In genomic region chr14:91363776-91364523, GRCh38 we compare ENCODE assay signal across 8 cellular contexts. TPM values are rescaled to one million over a fixed set of nuclear protein-coding genes. Genes with fewer than 3 reads are reported as not detected.
DNase-seq lines count a peak whose midpoint lies in the region; ATAC-seq, FAIRE-seq and TF ChIP-seq lines count a peak whose summit lies in the region.

No MANE protein-coding gene starts in this region.

- TF ChIP-seq EP300 in H1 (IDR thresholded peaks at IDR 0.05; ENCODE audit: borderline replicate concordance in 1 of 2, low read depth in 2 of 2, low read length in 2 of 2) = no peak

- H3K4me3 ChIP-seq in H1 (ENCODE audit: extremely low read depth in 1 of 4, insufficient read depth in 2 of 4, low read depth in 3 of 4, low read length in 4 of 4) = no peak overlapping the region

- CTCF ChIA-PET in H1 (lab: Charles Lee; ENCODE audit: partially characterized antibody) = interaction anchor here (2.3 kb wide), 1 partner anchor 9 kb away, joined by 18 read pairs; no protein-coding TSS in a partner anchor

- H2AK5ac ChIP-seq in H1 (ENCODE audit: low read depth, low read length) = 0 out of 2 replicates have a peak overlapping the region, but pooled peaks have one; percentile 17

- H3K4ac ChIP-seq in H1 (replicated peaks; ENCODE audit: insufficient read length, low read depth, low read length) = no peak overlapping the region

- peak overlapping the region; percentile 79 for H4K91ac ChIP-seq in H1 (replicated peaks; ENCODE audit: insufficient read length, low read length)

- H3K56ac ChIP-seq in H1 (replicated peaks; ENCODE audit: insufficient read length, low read depth, low read length) = no peak overlapping the region

- peak overlapping the region; percentile 67; the same call in 1 of the 2 replicates for H2BK5ac ChIP-seq in H1 (ENCODE audit: low read depth, low read length)

- 0 out of 8 replicates have a peak, but pooled peaks cover 0 to 2% (median 0%) of the 10 kb centered on the region in 4 experiments for H3K36me3 ChIP-seq in H1 (ENCODE audit: control insufficient read depth in 2 of 4, insufficient read depth in 4 of 4, low read length in 3 of 4)

- ATAC-seq in GM19468 (IDR thresholded peaks at IDR 0.05; ENCODE audit: extremely low read depth, unreplicated experiment) (peak; percentile 21), HG03457 (IDR thresholded peaks at IDR 0.05; ENCODE audit: unreplicated experiment) (peak; percentile 44)

- 0 out of 2 replicates have a peak overlapping the region, but pooled peaks have one; percentile 37 for H2BK15ac ChIP-seq in H1 (ENCODE audit: low read length)

- H3K4me2 ChIP-seq in H1 (ENCODE audit: insufficient read depth in 1 of 2, low read depth in 2 of 2, low read length in 2 of 2) = no peak overlapping the region

- peak overlapping the region; percentile 36; the same call in 1 of the 2 replicates for H4K8ac ChIP-seq in H1 (ENCODE audit: extremely low read depth, insufficient read depth, low read length)

- H3K79me2 ChIP-seq in H1 (ENCODE audit: control insufficient read depth in 1 of 2, insufficient read depth in 2 of 2, low read length in 2 of 2) = peaks cover 0 to 57% of the 10 kb centered on the region in 2 experiments; a peak in 3 of 4 replicates

- no peak overlapping the region for H3K23ac ChIP-seq in H1 (ENCODE audit: insufficient read length)

- POLR2A ChIA-PET in H1 (lab: Charles Lee; ENCODE audit: partially characterized antibody) = interaction anchor here (1.7 kb wide), 1 partner anchor 49 kb away, joined by 6 read pairs; no protein-coding TSS in a partner anchor

- TF ChIP-seq POLR2A in GM12891 (IDR thresholded peaks at IDR 0.05; ENCODE audit: low read depth, low read length) = no peak; the same call in 1 of the 2 replicates
- no peak for TF ChIP-seq POLR2A in H1 (IDR thresholded peaks at IDR 0.05; ENCODE audit: control extremely low read depth in 1 of 2, low read depth in 2 of 2, low read length in 2 of 2)
- no peak for TF ChIP-seq POLR2A in erythroblast (IDR thresholded peaks at IDR 0.05; ENCODE audit: low read length)

- FAIRE-seq in GM12891 (lab: Jason Lieb, UNC) (peak; percentile 93), H1 (lab: Jason Lieb, UNC) (no peak)

- peak overlapping the region; percentile 13 for H2BK120ac ChIP-seq in H1 (replicated peaks; ENCODE audit: low read depth, low read length)

- DNase-seq in GM12891 (ENCODE audit: insufficient read length, low spot score) (peak; percentile 77), H1 (ENCODE audit: low read depth in 1 of 2, low spot score in 2 of 2) (no peak), middle frontal gyrus (ENCODE audit: extremely low spot score, low spot score) (no peak), erythroblast (lab: John Stamatoyannopoulos, UW) (no peak), NCI-H2171 (lab: John Stamatoyannopoulos, UW) (no peak)
- no peak for DNase-seq in activated effector memory CD4-positive, alpha-beta T cell treated with anti-CD3 and anti-CD28 coated beads, Interleukin-2, amount 50 U/mL, for 16 hours

- H4K5ac ChIP-seq in H1 (ENCODE audit: insufficient read length, low read depth, low read length) = no peak overlapping the region

- peaks cover 6 to 16% (median 11%) of the 10 kb centered on the region in 4 experiments for H3K4me1 ChIP-seq in H1 (replicated peaks in 1 of 4; ENCODE audit: control insufficient read depth in 3 of 4, insufficient read depth in 4 of 4, low read length in 3 of 4)

- no peaks in the 10 kb centered on the region for H3K27me3 ChIP-seq in H1 (replicated peaks in 1 of 4; ENCODE audit: control insufficient read depth in 3 of 4, extremely low read depth in 1 of 4, insufficient read depth in 3 of 4, low read length in 3 of 4)

- no peak overlapping the region for H3K14ac ChIP-seq in H1 (ENCODE audit: insufficient read length)

- peaks cover 14% of the 10 kb centered on the region for H3K79me1 ChIP-seq in H1 (ENCODE audit: low read depth, low read length)

- no peak overlapping the region for H2AFZ ChIP-seq in H1 (ENCODE audit: low read length)

- no peak for TF ChIP-seq CTCF in H1 (IDR thresholded peaks at IDR 0.05; ENCODE audit: control extremely low read depth in 1 of 3, insufficient read depth in 1 of 3, low read depth in 1 of 3, low read length in 3 of 3)

- no peaks in the 10 kb centered on the region for H3K23me2 ChIP-seq in H1 (ENCODE audit: low read depth, low read length)

- 0 out of 2 replicates have a peak overlapping the region, but pooled peaks have one; percentile 78 for H2BK12ac ChIP-seq in H1 (ENCODE audit: low read depth, low read length)

- no peak overlapping the region for H3K9ac ChIP-seq in H1 (replicated peaks in 1 of 4; ENCODE audit: extremely low read depth in 1 of 4, low read depth in 3 of 4, low read length in 3 of 4)

- WGBS in H1 (ENCODE audit: extremely low coverage in 1 of 2, insufficient coverage in 1 of 2, insufficient read length in 1 of 2, insufficient replicate concordance in 2 of 2, low coverage in 1 of 2, low lambda C conversion rate in 2 of 2, missing lambda C conversion rate in 1 of 2), 2 experiments = 66% methylated on average over 10 of the region's 10 CpGs; no CpG with 5 or more reads in 1 of the 2 experiments

- H3K9me3 ChIP-seq in H1 (ENCODE audit: insufficient read depth in 2 of 2, low read depth in 1 of 2, low read length in 1 of 2) = no peaks in the 10 kb centered on the region

- peak overlapping the region; percentile 8; the same call in 1 of the 2 replicates for H3K27ac ChIP-seq in H1 (ENCODE audit: low read depth, low read length)

- TF ChIP-seq RAD21 in H1 (IDR thresholded peaks at IDR 0.05 in 1 of 2, conservative IDR thresholded peaks at IDR 0.05 in 1 of 2; ENCODE audit: low read depth in 2 of 2, low read length in 2 of 2) = no peak; a peak in 1 of 4 replicates

- H2BK20ac ChIP-seq in H1 (ENCODE audit: low read length) = 0 out of 2 replicates have a peak overlapping the region, but pooled peaks have one; percentile 10

- no peak overlapping the region for H3K18ac ChIP-seq in H1 (ENCODE audit: extremely low read depth, low read length)

- peaks cover 9 to 25% of the 10 kb centered on the region in 2 experiments for H4K20me1 ChIP-seq in H1 (replicated peaks in 1 of 2; ENCODE audit: control insufficient read depth in 1 of 2, insufficient read depth in 2 of 2, low read length in 2 of 2)

TF ChIP-seq in GM12891, 5 proteins besides CTCF, POLR2A, EP300 and RAD21:
- TF ChIP-seq POLR2AphosphoS5 (IDR thresholded peaks at IDR 0.05; ENCODE audit: low read depth, low read length) (peak; percentile 48; the same call in 1 of the 2 replicates), TAF1 (IDR thresholded peaks at IDR 0.05; ENCODE audit: low read depth, low read length) (no peak), PAX5 (IDR thresholded peaks at IDR 0.05; ENCODE audit: insufficient read depth, low read length, severe bottlenecking) (no peak), POU2F2 (IDR thresholded peaks at IDR 0.05; ENCODE audit: low read depth, low read length) (peak; percentile 84), SPI1 (IDR thresholded peaks at IDR 0.05; ENCODE audit: low read depth, low read length) (peak; percentile 97)

TF ChIP-seq in H1, 55 proteins besides CTCF, POLR2A, EP300 and RAD21:
- TF ChIP-seq MAX (IDR thresholded peaks at IDR 0.05) (peak; percentile 35; the same call in 1 of the 2 replicates), NRF1 (IDR thresholded peaks at IDR 0.05; ENCODE audit: low read depth, low read length) (no peak), TEAD4 (IDR thresholded peaks at IDR 0.05; ENCODE audit: low read depth, low read length) (0 out of 2 replicates have a peak, but pooled peaks have one; percentile 16)

RNA-seq across cellular contexts. Expression of gene CCDC88C, which starts 53.7 kb away (rescaled TPM):
- 32.5 TPM for polyA plus RNA-seq in GM12891 (2012; ENCODE audit: low read depth, missing spikeins)
- total RNA-seq in H1 (2021; fragmentation: NEBNext Ultra II Directional; extraction: Animal tissue kit (Norgen Biotek cat#: 25700)) = 55.4 and 57.7 TPM in 2 replicates
- 10.3 and 19.5 TPM in 2 replicates for polyA plus RNA-seq in H1 (2011; rRNA removed)
- polyA plus RNA-seq in H1 (2011; cell fraction: cytosol; rRNA removed) = 17.7 TPM
- polyA plus RNA-seq in H1 (2011; cell fraction: nucleus; rRNA removed) = 46.9 TPM
- 23.7 to 30.8 TPM (median 27.7 TPM) in 4 replicates for polyA plus RNA-seq in H1 (2012, experiment 1 of 2)
- 10.5 TPM for polyA plus RNA-seq in H1 (2012, experiment 2 of 2)
- polyA plus RNA-seq in H1 (2013, experiment 1 of 2) = 23.3 TPM
- 22.6 TPM for polyA plus RNA-seq in H1 (2013, experiment 2 of 2)
- polyA minus RNA-seq in H1 (2011; rRNA and poly(A)+ RNA removed) = 41.4 and 42.2 TPM in 2 replicates
- polyA minus RNA-seq in H1 (2011; cell fraction: cytosol; rRNA and poly(A)+ RNA removed) = 27.2 TPM
- 64.1 TPM for polyA minus RNA-seq in H1 (2011; cell fraction: nucleus; rRNA and poly(A)+ RNA removed)
